Comparison of ENCODE assay signal across 17 cellular contexts in the genomic region with DNA sequence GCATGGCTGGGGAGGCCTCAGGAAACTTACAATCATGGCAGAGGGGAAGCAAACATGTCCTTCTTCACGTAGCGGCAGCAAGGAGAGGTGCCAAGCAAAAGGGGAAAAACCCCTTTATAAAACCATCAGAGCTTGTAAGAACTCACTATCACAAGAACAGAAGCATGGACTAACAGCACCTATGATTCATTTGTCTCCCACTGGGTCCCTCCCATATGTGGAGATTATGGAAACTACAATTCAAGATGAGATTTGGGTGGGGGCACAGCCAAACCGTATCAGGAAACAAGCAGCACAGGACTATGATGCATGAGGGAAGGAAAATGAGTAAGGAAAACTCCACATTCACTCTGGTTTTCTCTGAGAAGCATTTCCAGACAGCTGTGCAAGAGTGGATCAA.
A peak's percentile ranks its signal among the peaks of the same experiment; 100 is the strongest.
DNase-seq lines count a peak whose midpoint lies in the region; FAIRE-seq and TF ChIP-seq lines count a peak whose summit lies in the region.
"Had no signal": no experiment of that assay in that cellular context is flagged by ENCODE, and none has a peak within 500 bp of the region (broad histone marks: within the 10 kb centered on the region; RNA-seq: fewer than 3 reads in every experiment).

No MANE protein-coding gene starts in this region.

- H3K4me3 Mint-ChIP-seq in astrocyte (ENCODE audit: unreplicated experiment), result no peak overlapping the region
- H3K4me3 Mint-ChIP-seq: B cell; CD8-positive, alpha-beta T cell had no signal

- H3K27ac ChIP-seq in astrocyte (ENCODE audit: low read depth, low read length), result no peak overlapping the region
- H3K27ac ChIP-seq: BLaER1 treated with 17β-estradiol and CSF1 and Interleukin-3, amounts not matched to agents 10 nM and 100 nM had no signal

- H3K4me1 ChIP-seq in astrocyte (ENCODE audit: insufficient read depth, low read length), result no peaks in the 10 kb centered on the region

- peaks cover 14% of the 10 kb centered on the region for H3K36me3 Mint-ChIP-seq in astrocyte (ENCODE audit: low read depth, unreplicated experiment)

- H3K4me2 ChIP-seq in astrocyte (ENCODE audit: low read length), result no peak overlapping the region
- H3K4me2 ChIP-seq: BLaER1 treated with 17β-estradiol and CSF1 and Interleukin-3, amounts not matched to agents 10 nM and 100 nM had no signal

- FAIRE-seq in astrocyte (lab: Jason Lieb, UNC), result peak; percentile 70
- FAIRE-seq: GM12878 had no signal

- TF ChIP-seq CTCF in astrocyte (IDR thresholded peaks at IDR 0.05; ENCODE audit: insufficient read depth, low read depth, low read length) (no peak), fibroblast of pulmonary artery (IDR thresholded peaks at IDR 0.05; ENCODE audit: low read length, missing control alignments) (no peak)

- H3K4me1 Mint-ChIP-seq in astrocyte (ENCODE audit: low read depth, unreplicated experiment), result peaks cover 2% of the 10 kb centered on the region
- H3K4me1 Mint-ChIP-seq: B cell had no signal

- CTCF ChIA-PET in HEK293T (lab: Yijun Ruan, JAX), result no interaction called here

- no peak overlapping the region for H3K4me3 ChIP-seq in astrocyte (ENCODE audit: insufficient read depth, low read depth, low read length)
- no peak overlapping the region for H3K4me3 ChIP-seq in fibroblast of pulmonary artery (replicated peaks; ENCODE audit: low read depth, low read length)
- H3K4me3 ChIP-seq: BLaER1 treated with 17β-estradiol and CSF1 and Interleukin-3, amounts not matched to agents 10 nM and 100 nM; GM12878 had no signal

- no peak overlapping the region for H3K9ac ChIP-seq in astrocyte (ENCODE audit: low read length)
- H3K9ac ChIP-seq: BLaER1 treated with 17β-estradiol and CSF1 and Interleukin-3, amounts not matched to agents 10 nM and 100 nM had no signal

- H3K27me3 ChIP-seq in astrocyte (ENCODE audit: insufficient read depth, low read length), result no peaks in the 10 kb centered on the region
- H3K27me3 ChIP-seq: BLaER1 treated with 17β-estradiol and CSF1 and Interleukin-3, amounts not matched to agents 10 nM and 100 nM had no signal

- peaks cover 15% of the 10 kb centered on the region for H4K20me1 ChIP-seq in astrocyte (ENCODE audit: insufficient read depth, low read length)
- H4K20me1 ChIP-seq: BLaER1 treated with 17β-estradiol and CSF1 and Interleukin-3, amounts not matched to agents 10 nM and 100 nM had no signal

- H3K79me2 ChIP-seq in astrocyte (ENCODE audit: insufficient read depth, low read length), result peaks cover 8% of the 10 kb centered on the region

- H3K27me3 Mint-ChIP-seq in astrocyte (ENCODE audit: low read depth, unreplicated experiment), result no peaks in the 10 kb centered on the region
- H3K27me3 Mint-ChIP-seq: B cell had no signal

- peaks cover 10% of the 10 kb centered on the region for H3K36me3 ChIP-seq in astrocyte (ENCODE audit: insufficient read depth, low read length)

- POLR2A ChIA-PET in HEK293T (lab: Yijun Ruan, JAX), result no interaction called here

- H2AFZ ChIP-seq in astrocyte (ENCODE audit: low read depth, low read length), result no peak overlapping the region

- no peak overlapping the region for H3K27ac Mint-ChIP-seq in astrocyte (ENCODE audit: unreplicated experiment)
- H3K27ac Mint-ChIP-seq: B cell; CD8-positive, alpha-beta T cell had no signal

- H3K9me3 Mint-ChIP-seq in astrocyte (ENCODE audit: unreplicated experiment), result peaks cover 2% of the 10 kb centered on the region

- DNase-seq in NCI-H226, result peak; percentile 16
- peak; percentile 14 for DNase-seq in astrocyte (ENCODE audit: low read depth)
- DNase-seq in fibroblast of pulmonary artery (ENCODE audit: low read depth), result peak; percentile 70
- DNase-seq in stimulated activated CD4-positive, alpha-beta T cell treated with anti-CD3 and anti-CD28 coated beads, Interleukin-12 subunit alpha, Interleukin-12 subunit beta, amount 100 ng/mL, for 4 hours, result no peak
- no peak for DNase-seq in stimulated activated naive CD4-positive, alpha-beta T cell (lab: John Stamatoyannopoulos, UW)
- no peak for DNase-seq in HEK293T (ENCODE audit: extremely low spot score)
- DNase-seq: Calu3; CD8-positive, alpha-beta T cell; DMS 273 treated with DMSO at 0.1 percent for 48 hours; DMS53; DND-41; EL; GOT3; H7 had no signal

- H3K9me3 ChIP-seq in astrocyte (ENCODE audit: insufficient read depth, low read depth, low read length), result no peaks in the 10 kb centered on the region

TF ChIP-seq in HEK293T, 16 proteins besides CTCF, POLR2A, EP300 and RAD21:
- TF ChIP-seq ELF4 (IDR thresholded peaks at IDR 0.05) (no peak), ARNT (IDR thresholded peaks at IDR 0.05) (no peak), CTBP1 (IDR thresholded peaks at IDR 0.05; ENCODE audit: borderline replicate concordance) (no peak), FOXM1 (IDR thresholded peaks at IDR 0.05; ENCODE audit: borderline replicate concordance) (no peak), FOXA1 (IDR thresholded peaks at IDR 0.05) (no peak), ZNF384 (IDR thresholded peaks at IDR 0.05) (no peak), SUZ12 (IDR thresholded peaks at IDR 0.05) (no peak), LEF1 (IDR thresholded peaks at IDR 0.05; ENCODE audit: borderline replicate concordance) (no peak), TARDBP (IDR thresholded peaks at IDR 0.05) (no peak), HDGF (IDR thresholded peaks at IDR 0.05; ENCODE audit: borderline replicate concordance) (no peak), NFRKB (IDR thresholded peaks at IDR 0.05) (no peak), L3MBTL2 (conservative IDR thresholded peaks at IDR 0.05) (no peak), BHLHE40 (IDR thresholded peaks at IDR 0.05; ENCODE audit: borderline replicate concordance) (no peak), PKNOX1 (IDR thresholded peaks at IDR 0.05) (no peak), FOXK2 (IDR thresholded peaks at IDR 0.05) (no peak), SP1 (IDR thresholded peaks at IDR 0.05) (no peak)

Comparison
In these comparisons a context has a peak if more than half of its experiments do, and no peak if none do; other contexts are left out.
1. DNase-seq: peak in NCI-H226 (single experiment), astrocyte (single experiment) and fibroblast of pulmonary artery (single experiment); none in stimulated activated CD4-positive, alpha-beta T cell treated with anti-CD3 and anti-CD28 coated beads, Interleukin-12 subunit alpha, Interleukin-12 subunit beta, amount 100 ng/mL, for 4 hours (single experiment), stimulated activated naive CD4-positive, alpha-beta T cell (0 of 6) and HEK293T (single experiment).